ENCODE assay signal across 20 cellular contexts in genomic region chr5:88842784-88843183, GRCh38. TPM values are rescaled to one million over a fixed set of nuclear protein-coding genes. Genes with fewer than 3 reads are reported as not detected.
DNase-seq lines count a peak whose midpoint lies in the region; ATAC-seq and TF ChIP-seq lines count a peak whose summit lies in the region.
"Had no signal": no experiment of that assay in that cellular context is flagged by ENCODE, and none has a peak within 500 bp of the region (broad histone marks: within the 10 kb centered on the region; RNA-seq: fewer than 3 reads in every experiment).

No MANE protein-coding gene starts in this region.

- WGBS in right cardiac atrium: 52% methylated on average over 4 of the region's 4 CpGs
- WGBS in aorta, 2 donors: 48 to 57% methylated on average over 4 of the region's 4 CpGs

- H3K4me1 Mint-ChIP-seq in activated B cell treated with CpG ODN at 0.5 μM for 24 hours (peaks cover 81% of the 10 kb centered on the region), memory B cell (peaks cover 34% of the 10 kb centered on the region)
- H3K4me1 Mint-ChIP-seq: CD4-positive, alpha-beta memory T cell; H9 had no signal

- H3K27ac ChIP-seq in right cardiac atrium (ENCODE audit: low read length): no peak overlapping the region
- no peak overlapping the region for H3K27ac ChIP-seq in aorta (ENCODE audit: low read depth in 1 of 2, low read length in 2 of 2)
- H3K27ac ChIP-seq: PC-9 had no signal

- intact Hi-C loops in left ventricle myocardium superior (cut with micrococcal nuclease): no loop called here
- intact Hi-C loops in right cardiac atrium (cut with DNase I): no loop called here
- intact Hi-C loops in activated B cell treated with CpG ODN at 0.5 μM for 24 hours (cut with micrococcal nuclease): no loop called here
- intact Hi-C loops in aorta (cut with DNase I): no loop called here

- H3K27ac Mint-ChIP-seq in activated B cell treated with CpG ODN at 0.5 μM for 24 hours (peak overlapping the region; percentile 46), memory B cell (peak overlapping the region; percentile 14)
- H3K27ac Mint-ChIP-seq: CD4-positive, alpha-beta memory T cell had no signal

- ATAC-seq in left ventricle myocardium superior: peak; percentile 26
- ATAC-seq in right cardiac atrium: no peak
- no peak for ATAC-seq in activated B cell treated with CpG ODN at 0.5 μM for 24 hours (ENCODE audit: low read depth)
- peak; percentile 26 for ATAC-seq in memory B cell (ENCODE audit: low read depth)
- peak; percentile 48 for ATAC-seq in aorta (ENCODE audit: low FRiP score)
- no peak for ATAC-seq in HG02623 (IDR thresholded peaks at IDR 0.05; ENCODE audit: unreplicated experiment)
- ATAC-seq: SK-N-SH treated with all-trans-retinoic acid at 6 μM for 48 hours had no signal

- POLR2A ChIA-PET in activated B cell treated with CpG ODN at 0.5 μM for 24 hours (lab: Charles Lee): interaction anchor here (0.6 to 5.4 kb wide), 12 partner anchors 9 to 939 kb away, joined by 3 to 48 read pairs (median 5); partner anchors contain the start of gene MEF2C

- CTCF ChIA-PET in activated B cell treated with CpG ODN at 0.5 μM for 24 hours (lab: Charles Lee): interaction anchor here (0.7 kb wide), 1 partner anchor 14 kb away, joined by 3 read pairs; no protein-coding TSS in a partner anchor

- no peak overlapping the region for H3K4me3 Mint-ChIP-seq in activated B cell treated with CpG ODN at 0.5 μM for 24 hours
- H3K4me3 Mint-ChIP-seq in memory B cell: no peak overlapping the region
- H3K4me3 Mint-ChIP-seq: CD4-positive, alpha-beta memory T cell; H9 had no signal

- H3K27me3 ChIP-seq in right cardiac atrium (ENCODE audit: control insufficient read depth, insufficient read depth): no peaks in the 10 kb centered on the region
- H3K27me3 ChIP-seq in aorta (ENCODE audit: control insufficient read depth in 1 of 2, insufficient read depth in 2 of 2, low read length in 1 of 2): no peaks in the 10 kb centered on the region

- H3K27me3 Mint-ChIP-seq in activated B cell treated with CpG ODN at 0.5 μM for 24 hours (no peaks in the 10 kb centered on the region), memory B cell (no peaks in the 10 kb centered on the region)
- H3K27me3 Mint-ChIP-seq: CD4-positive, alpha-beta memory T cell had no signal

- no peak for TF ChIP-seq CTCF in activated B cell treated with CpG ODN at 0.5 μM for 24 hours (IDR thresholded peaks at IDR 0.05)

- DNase-seq in left ventricle myocardium superior (no peak), right cardiac atrium (no peak), activated B cell treated with CpG ODN at 0.5 μM for 24 hours (no peak), memory B cell (ENCODE audit: low spot score in 2 of 2) (no peak), aorta (no peak), SW480 (ENCODE audit: low spot score) (no peak)
- DNase-seq in stimulated activated CD4-positive, alpha-beta T cell treated with anti-CD3 and anti-CD28 coated beads, Interleukin-12 subunit alpha, Interleukin-12 subunit beta, amount 100 ng/mL, for 4 hours: no peak
- DNase-seq: CD4-positive, alpha-beta memory T cell; DMS79; H9; IMR-90; NCI-H1092 treated with DMSO at 0.1 percent for 48 hours; NCI-H1694 treated with DMSO at 0.1 percent for 48 hours; NCI-H345; NCI-H526 treated with DMSO at 0.1 percent for 48 hours; NK-92 treated with Interleukin-12 subunit alpha and Interleukin-12 subunit beta, amount 100 ng/mL, for 24 hours; PC-9 had no signal

- H3K36me3 Mint-ChIP-seq in activated B cell treated with CpG ODN at 0.5 μM for 24 hours (ENCODE audit: low read depth): peaks cover 46% of the 10 kb centered on the region
- H3K36me3 Mint-ChIP-seq in memory B cell: peaks cover 9% of the 10 kb centered on the region
- H3K36me3 Mint-ChIP-seq: CD4-positive, alpha-beta memory T cell had no signal

- no peaks in the 10 kb centered on the region for H3K36me3 ChIP-seq in aorta (ENCODE audit: control insufficient read depth in 1 of 2, insufficient read depth in 2 of 2, low read length in 1 of 2)

- no peaks in the 10 kb centered on the region for H3K9me3 Mint-ChIP-seq in activated B cell treated with CpG ODN at 0.5 μM for 24 hours
- no peaks in the 10 kb centered on the region for H3K9me3 Mint-ChIP-seq in memory B cell
- H3K9me3 Mint-ChIP-seq: H9 had no signal

- H3K4me1 ChIP-seq in right cardiac atrium (ENCODE audit: control insufficient read depth, insufficient read depth, low read length): peaks cover 6% of the 10 kb centered on the region
- peaks cover 0 to 3% of the 10 kb centered on the region in 2 donors for H3K4me1 ChIP-seq in aorta (ENCODE audit: control insufficient read depth in 1 of 2, insufficient read depth in 2 of 2, low read length in 2 of 2)

- H3K4me3 ChIP-seq in right cardiac atrium (ENCODE audit: low read length) (no peak overlapping the region), aorta (ENCODE audit: low read length in 2 of 2) (no peak overlapping the region)
- H3K4me3 ChIP-seq: PC-9 had no signal

- H3K9me3 ChIP-seq in right cardiac atrium (ENCODE audit: control insufficient read depth, low read length) (no peaks in the 10 kb centered on the region), aorta (ENCODE audit: control insufficient read depth, low read length) (no peaks in the 10 kb centered on the region)

RNA-seq across cellular contexts. Expression of gene MEF2C, which starts 40.2 kb away (rescaled TPM):
- total RNA-seq in left ventricle myocardium superior: 51.4 TPM
- total RNA-seq in right cardiac atrium: 10 to 100 TPM; 57.4 to 78.4 (median 67.4) TPM
- polyA plus RNA-seq in right cardiac atrium: 14.5 TPM
- total RNA-seq in activated B cell treated with CpG ODN at 0.5 μM for 24 hours: 348 and 359 TPM in 2 replicates
- 100 to 1,000 TPM; 137 to 186 TPM for total RNA-seq in aorta
- 10 to 100 TPM; 22.0 to 23.7 TPM for polyA plus RNA-seq in aorta
- total RNA-seq: G401 had no signal

Comparison
In these comparisons a context has a peak if more than half of its experiments do, and no peak if none do; other contexts are left out.
1. ATAC-seq: peak in left ventricle myocardium superior (single experiment), memory B cell (single experiment) and aorta (single experiment); none in right cardiac atrium (0 of 2), activated B cell treated with CpG ODN at 0.5 μM for 24 hours (single experiment) and HG02623 (single experiment).